Comparison of ENCODE assay signal across 2 cellular contexts in genomic region chr5:138528744-138529469, GRCh38.
A peak's percentile ranks its signal among the peaks of the same experiment; 100 is the strongest.
TF ChIP-seq lines count a peak whose summit lies in the region.

No MANE protein-coding gene starts in this region.

TF ChIP-seq in HEK293, 187 proteins besides CTCF, POLR2A, EP300 and RAD21:
- TF ChIP-seq GLIS1 (tag by site-specific recombination; IDR thresholded peaks at IDR 0.05) (no peak), SCRT1 (tag by site-specific recombination; IDR thresholded peaks at IDR 0.05; ENCODE audit: borderline replicate concordance) (peak; percentile 99), ZNF404 (tag by site-specific recombination; IDR thresholded peaks at IDR 0.05) (no peak), PRDM1 (tag by site-specific recombination; IDR thresholded peaks at IDR 0.05) (peak; percentile 39; the same call in 1 of the 2 replicates), ZNF600 (tag by site-specific recombination; IDR thresholded peaks at IDR 0.05) (peak; percentile 78), PRDM10 (tag by site-specific recombination; IDR thresholded peaks at IDR 0.05) (peak; percentile 65), YY2 (tag by site-specific recombination; IDR thresholded peaks at IDR 0.05) (0 out of 2 replicates have a peak, but pooled peaks have one; percentile 14), ZIC2 (tag by site-specific recombination; IDR thresholded peaks at IDR 0.05) (peak; percentile 35; the same call in 1 of the 2 replicates)

TF ChIP-seq in K562, 482 proteins besides CTCF, POLR2A, EP300 and RAD21:
- TF ChIP-seq BCLAF1 (IDR thresholded peaks at IDR 0.05; ENCODE audit: borderline replicate concordance in 1 of 2, control insufficient read depth in 1 of 2, low read depth in 2 of 2, low read length in 1 of 2): no peak
- peak; percentile 60 for TF ChIP-seq PKNOX1 (IDR thresholded peaks at IDR 0.05)
